Comparison of ENCODE assay signal across 15 cellular contexts in genomic region chr14:23145794-23146422, GRCh38. TPM values are rescaled to one million over a fixed set of nuclear protein-coding genes. Genes with fewer than 3 reads are reported as not detected.
A peak's percentile ranks its signal among the peaks of the same experiment; 100 is the strongest.
DNase-seq lines count a peak whose midpoint lies in the region; ATAC-seq and TF ChIP-seq lines count a peak whose summit lies in the region.
"Had no signal": no experiment of that assay in that cellular context is flagged by ENCODE, and none has a peak within 500 bp of the region (broad histone marks: within the 10 kb centered on the region; RNA-seq: fewer than 3 reads in every experiment).

No MANE protein-coding gene starts in this region.

- H3K79me2 ChIP-seq in GM23248 (ENCODE audit: insufficient read depth) = no peaks in the 10 kb centered on the region

- H3K9ac ChIP-seq in GM23248 (no peak overlapping the region), skeletal muscle tissue (ENCODE audit: low read depth in 1 of 3, low read length in 3 of 3) (peak overlapping the region in 1 of 3 donors; percentile 9)
- H3K9ac ChIP-seq: SK-N-SH had no signal

- no peaks in the 10 kb centered on the region for H4K20me1 ChIP-seq in GM23248 (ENCODE audit: insufficient read depth)

- H3K9me2 ChIP-seq in GM23248 (ENCODE audit: insufficient read depth) = no peaks in the 10 kb centered on the region
- H3K9me2 ChIP-seq: SK-N-SH had no signal

- H3K4me2 ChIP-seq in GM23248 (ENCODE audit: unreplicated experiment) = no peak overlapping the region
- H3K4me2 ChIP-seq: SK-N-SH had no signal

- peaks cover 16% of the 10 kb centered on the region for H3K4me1 ChIP-seq in GM23248 (ENCODE audit: insufficient read depth)
- H3K4me1 ChIP-seq in left ventricle myocardium inferior = peaks cover 57% of the 10 kb centered on the region
- H3K4me1 ChIP-seq in skeletal muscle tissue (ENCODE audit: control insufficient read depth in 3 of 3, insufficient read depth in 3 of 3, low read length in 3 of 3) = peaks cover 48 to 75% (median 58%) of the 10 kb centered on the region in 3 donors
- H3K4me1 ChIP-seq in mucosa of descending colon (ENCODE audit: low read depth) = no peaks in the 10 kb centered on the region
- H3K4me1 ChIP-seq: adrenal gland had no signal

- 56 to 64% methylated on average over 4 of the region's 4 CpGs for WGBS in GM23248 (ENCODE audit: low coverage in 1 of 2, low lambda C conversion rate in 2 of 2, missing lambda C conversion rate in 2 of 2), 2 experiments

- DNase-seq in GM23248 (peak; percentile 31), amniotic epithelial cell (ENCODE audit: low read depth) (peak; percentile 93), left ventricle myocardium inferior (no peak), dedifferentiated amniotic fluid mesenchymal stem cell (ENCODE audit: extremely low spot score) (no peak), DMS 273 treated with DMSO at 0.1 percent for 48 hours (lab: John Stamatoyannopoulos, UW) (no peak), mucosa of descending colon (no peak)
- DNase-seq: adrenal gland, KBM-7, NCI-H1436, SK-N-SH had no signal

- peaks cover 20% of the 10 kb centered on the region for H3F3A ChIP-seq in GM23248 (ENCODE audit: insufficient read depth)

- in situ Hi-C loops in GM23248 (cut with MboI) = no loop called here

- H3K9me3 ChIP-seq in GM23248 (ENCODE audit: low read depth) (no peaks in the 10 kb centered on the region), left ventricle myocardium inferior (replicated peaks) (no peaks in the 10 kb centered on the region), skeletal muscle tissue (ENCODE audit: control insufficient read depth in 3 of 3, low read length in 3 of 3) (no peaks in the 10 kb centered on the region), mucosa of descending colon (no peaks in the 10 kb centered on the region)
- H3K9me3 ChIP-seq: adrenal gland, SK-N-SH had no signal

- ATAC-seq in GM18867 (IDR thresholded peaks at IDR 0.05; ENCODE audit: unreplicated experiment) (no peak), mucosa of descending colon (no peak)

- H3K27me3 ChIP-seq in GM23248 (replicated peaks; ENCODE audit: insufficient read depth) (no peaks in the 10 kb centered on the region), left ventricle myocardium inferior (ENCODE audit: low read depth) (no peaks in the 10 kb centered on the region), skeletal muscle tissue (ENCODE audit: control insufficient read depth in 3 of 3, insufficient read depth in 3 of 3, low read length in 3 of 3) (no peaks in the 10 kb centered on the region)
- H3K27me3 ChIP-seq: adrenal gland had no signal

- H2AFZ ChIP-seq in GM23248 = no peak overlapping the region

- no peak for TF ChIP-seq CTCF in left ventricle myocardium inferior (IDR thresholded peaks at IDR 0.05; ENCODE audit: borderline replicate concordance)
- TF ChIP-seq CTCF in mucosa of descending colon (IDR thresholded peaks at IDR 0.05) = no peak

- no peaks in the 10 kb centered on the region for H3K36me3 ChIP-seq in GM23248 (ENCODE audit: low read depth)
- no peaks in the 10 kb centered on the region for H3K36me3 ChIP-seq in left ventricle myocardium inferior
- peaks cover 0 to 9% (median 6%) of the 10 kb centered on the region in 3 donors for H3K36me3 ChIP-seq in skeletal muscle tissue (ENCODE audit: control insufficient read depth in 3 of 3, insufficient read depth in 3 of 3, low read length in 3 of 3)
- no peaks in the 10 kb centered on the region for H3K36me3 ChIP-seq in mucosa of descending colon (ENCODE audit: low read depth)
- H3K36me3 ChIP-seq: adrenal gland had no signal

- H3K27ac ChIP-seq in GM23248 (no peak overlapping the region), left ventricle myocardium inferior (replicated peaks) (peak overlapping the region; percentile 68), skeletal muscle tissue (ENCODE audit: low read depth, low read length) (peak overlapping the region; percentile 71)
- H3K27ac ChIP-seq: VCaP had no signal

- no peak overlapping the region for H3K4me3 ChIP-seq in GM23248
- H3K4me3 ChIP-seq in left ventricle myocardium inferior = no peak overlapping the region
- H3K4me3 ChIP-seq in skeletal muscle tissue (ENCODE audit: low read length in 3 of 3) = peak overlapping the region in 1 of 3 donors; percentile 11
- no peak overlapping the region for H3K4me3 ChIP-seq in mucosa of descending colon
- H3K4me3 ChIP-seq: adrenal gland had no signal

- intact Hi-C loops in left ventricle myocardium inferior (cut with micrococcal nuclease) = no loop called here
- intact Hi-C loops in mucosa of descending colon (cut with DNase I, micrococcal nuclease) = no loop called here

RNA-seq across cellular contexts. Expression of gene CEBPE, which starts 26.9 kb away (rescaled TPM):
- total RNA-seq in GM23248 (2014; rRNA removed; shearing (Covaris generic)) = not detected in 2 replicates
- polyA plus RNA-seq in GM23248 (2016; fragmentation: Nextera tagmentation; extraction: Ambion mirVana) = not detected in 2 replicates
- not detected for total RNA-seq in left ventricle myocardium inferior
- under 0.01 TPM for total RNA-seq in skeletal muscle tissue
- total RNA-seq in mucosa of descending colon = not detected
- total RNA-seq: dermis microvascular lymphatic vessel endothelial cell had no signal
- polyA plus RNA-seq: neural cell, SK-N-SH had no signal

RNA-seq across cellular contexts. Expression of gene SLC7A8, which starts 37.6 kb away (rescaled TPM):
- 2.7 and 6.7 TPM in 2 replicates for total RNA-seq in GM23248 (2014; rRNA removed; shearing (Covaris generic))
- polyA plus RNA-seq in GM23248 (2016; fragmentation: Nextera tagmentation; extraction: Ambion mirVana) = 9.8 and 9.9 TPM in 2 replicates
- total RNA-seq in left ventricle myocardium inferior = 10.6 TPM
- 4.7 TPM for total RNA-seq in skeletal muscle tissue
- total RNA-seq in mucosa of descending colon = 10 to 100 TPM; 16.0 to 26.4 (median 22.0) TPM

RNA-seq across cellular contexts. Expression of gene CIROP, which starts 41.1 kb away (rescaled TPM):
- not detected in 2 replicates for total RNA-seq in GM23248 (2014; rRNA removed; shearing (Covaris generic))
- 0.09 TPM in 1 of 2 replicates, not detected in the other for polyA plus RNA-seq in GM23248 (2016; fragmentation: Nextera tagmentation; extraction: Ambion mirVana)
- total RNA-seq in left ventricle myocardium inferior (not detected), skeletal muscle tissue (not detected), mucosa of descending colon (under 1 TPM in 1 of 3 donors, not detected in 2; 0.13 TPM)
- total RNA-seq: adrenal gland, dermis microvascular lymphatic vessel endothelial cell had no signal
- polyA plus RNA-seq: adrenal gland, neural cell, SK-N-SH had no signal

RNA-seq across cellular contexts. Expression of gene C14orf119, which starts 50.6 kb away (rescaled TPM):
- total RNA-seq in GM23248 (2014; rRNA removed; shearing (Covaris generic)) = 48.7 and 55.5 TPM in 2 replicates
- polyA plus RNA-seq in GM23248 (2016; fragmentation: Nextera tagmentation; extraction: Ambion mirVana) = 157 and 166 TPM in 2 replicates
- total RNA-seq in left ventricle myocardium inferior (25.2 TPM), skeletal muscle tissue (24.5 TPM), mucosa of descending colon (10 to 100 TPM; 46.6 to 48.3 (median 48.0) TPM)

RNA-seq across cellular contexts. Expression of gene ACIN1, which starts 51.0 kb away (rescaled TPM):
- total RNA-seq in GM23248 (2014; rRNA removed; shearing (Covaris generic)) = 61.0 and 63.7 TPM in 2 replicates
- polyA plus RNA-seq in GM23248 (2016; fragmentation: Nextera tagmentation; extraction: Ambion mirVana) = 28.8 and 35.5 TPM in 2 replicates
- total RNA-seq in left ventricle myocardium inferior (64.6 TPM), skeletal muscle tissue (62.1 TPM), mucosa of descending colon (100 to 1,000 TPM; 143 to 172 (median 170) TPM)

Comparison
In these comparisons a context has a peak if more than half of its experiments do, and no peak if none do; other contexts are left out.
1. DNase-seq: peak in GM23248 (single experiment) and amniotic epithelial cell (single experiment); none in left ventricle myocardium inferior (single experiment), dedifferentiated amniotic fluid mesenchymal stem cell (single experiment), DMS 273 treated with DMSO at 0.1 percent for 48 hours (single experiment) and mucosa of descending colon (0 of 3).